In the genomic region with DNA sequence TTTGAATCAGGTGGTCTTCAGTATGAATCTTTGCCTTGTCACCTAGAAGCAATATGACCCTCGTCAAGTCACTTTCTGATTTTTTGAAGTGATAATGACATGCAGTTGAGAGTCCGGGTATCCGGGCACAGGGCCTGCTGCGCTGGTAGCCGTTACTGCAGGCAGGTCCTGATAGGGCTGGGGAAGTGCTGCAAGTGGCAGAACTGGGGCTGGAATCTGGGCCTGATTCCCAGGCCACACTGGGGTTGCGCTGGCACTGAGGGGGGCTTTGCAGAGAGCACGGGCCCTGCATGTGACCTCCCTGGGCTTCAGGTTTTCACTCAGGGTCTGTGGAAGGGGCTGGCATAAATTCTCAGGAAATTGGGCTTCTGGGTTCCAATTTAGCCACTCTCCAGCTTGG, we compare ENCODE assay signal across 1 cellular context.
TF ChIP-seq lines count a peak whose summit lies in the region.

No MANE protein-coding gene starts in this region.

TF ChIP-seq in K562, 482 proteins besides CTCF, POLR2A, EP300 and RAD21:
- TF ChIP-seq TAL1 (IDR thresholded peaks at IDR 0.05) (no peak), RBFOX2 (IDR thresholded peaks at IDR 0.05; ENCODE audit: low read depth, low read length) (0 out of 2 replicates have a peak, but pooled peaks have one; percentile 25)
